Comparison of ENCODE assay signal across 18 cellular contexts in the genomic region with DNA sequence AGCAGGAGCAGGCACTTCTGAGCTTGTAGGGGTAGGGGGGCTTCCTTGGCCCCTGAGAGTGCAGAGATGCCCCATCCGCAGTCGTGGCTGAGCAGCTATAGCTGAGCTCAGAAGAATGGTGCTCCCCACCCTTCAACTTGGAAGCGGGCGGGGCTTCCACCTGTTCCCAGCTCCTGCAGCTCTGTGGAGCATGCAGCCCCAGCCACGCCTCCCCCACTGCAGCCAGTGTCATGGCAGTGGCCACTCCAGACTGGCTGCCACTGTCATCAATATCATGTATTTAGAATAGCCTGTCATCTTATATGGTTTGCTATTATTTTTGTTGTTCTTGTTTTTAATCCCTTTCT.
DNase-seq lines count a peak whose midpoint lies in the region; ATAC-seq, FAIRE-seq and TF ChIP-seq lines count a peak whose summit lies in the region.
"Had no signal": no experiment of that assay in that cellular context is flagged by ENCODE, and none has a peak within 500 bp of the region (broad histone marks: within the 10 kb centered on the region; RNA-seq: fewer than 3 reads in every experiment).

No MANE protein-coding gene starts in this region.

- H3K36me3 Mint-ChIP-seq in H9 (ENCODE audit: insufficient read depth in 1 of 3, low read depth in 3 of 3): peaks cover 0 to 5% (median 0%) of the 10 kb centered on the region in 3 experiments; a peak in 3 of 7 replicates
- H3K36me3 Mint-ChIP-seq: CD14-positive monocyte had no signal

- no peak overlapping the region for H2BK5ac ChIP-seq in H9 (ENCODE audit: insufficient read length, low read length)

- no peaks in the 10 kb centered on the region; a peak in 1 of 5 replicates for H3K9me3 Mint-ChIP-seq in H9

- H3K4me2 ChIP-seq in H9 (ENCODE audit: insufficient read depth, insufficient read length, low read length): no peak overlapping the region

- H4K20me1 ChIP-seq in H9 (ENCODE audit: control insufficient read depth, insufficient read depth, insufficient read length): no peaks in the 10 kb centered on the region

- no peaks in the 10 kb centered on the region for H3K23me2 ChIP-seq in H9 (ENCODE audit: insufficient read length, low read depth, low read length, poor library complexity, severe bottlenecking)

- no peak overlapping the region for H4K5ac ChIP-seq in H9 (ENCODE audit: insufficient read length, low read depth, low read length)

- no peak for TF ChIP-seq CTCF in H9 (conservative IDR thresholded peaks at IDR 0.05)
- TF ChIP-seq CTCF in left lung (IDR thresholded peaks at IDR 0.05): no peak

- H2AK5ac ChIP-seq in H9 (ENCODE audit: insufficient read length, low read length): no peak overlapping the region

- H3K14ac ChIP-seq in H9 (ENCODE audit: insufficient read depth, low read length): no peak overlapping the region

- no peak overlapping the region for H3K4me3 Mint-ChIP-seq in H9
- H3K4me3 Mint-ChIP-seq: CD14-positive monocyte had no signal

- no peak overlapping the region for H2BK12ac ChIP-seq in H9 (ENCODE audit: insufficient read length, low read depth, low read length)

- no peak overlapping the region for H3K27ac Mint-ChIP-seq in H9
- H3K27ac Mint-ChIP-seq: CD14-positive monocyte had no signal

- no peak overlapping the region for H4K8ac ChIP-seq in H9 (replicated peaks; ENCODE audit: insufficient read length, low read depth, low read length)

- no peak overlapping the region for H2AFZ ChIP-seq in H9 (ENCODE audit: low read length)

- H3K9me3 ChIP-seq in H9 (ENCODE audit: control insufficient read depth, low read depth, low read length) (no peaks in the 10 kb centered on the region), left lung (no peaks in the 10 kb centered on the region)
- H3K9me3 ChIP-seq: MG63 had no signal

- no peaks in the 10 kb centered on the region for H3K27me3 Mint-ChIP-seq in H9 (ENCODE audit: low read depth)

- no peak overlapping the region for H3K4me3 ChIP-seq in left lung
- H3K4me3 ChIP-seq: K562, MG63 had no signal

- no peak for ATAC-seq in left lung
- ATAC-seq: K562, SK-N-SH treated with all-trans-retinoic acid at 6 μM for 48 hours had no signal

- TF ChIP-seq POLR2A in H54 (IDR thresholded peaks at IDR 0.05; ENCODE audit: low read depth, low read length): no peak

- H3K79me1 ChIP-seq in H9 (ENCODE audit: insufficient read depth, low read depth, low read length, poor library complexity, severe bottlenecking): no peaks in the 10 kb centered on the region

- no peak overlapping the region for H2BK15ac ChIP-seq in H9 (ENCODE audit: low read depth, low read length)

- no peak overlapping the region for H3K4ac ChIP-seq in H9 (ENCODE audit: low read depth, low read length)

- H3K27ac ChIP-seq in H9 (ENCODE audit: insufficient read length, low read depth, low read length) (no peak overlapping the region), left lung (no peak overlapping the region)
- H3K27ac ChIP-seq: RWPE1 had no signal

- peak; percentile 7 for DNase-seq in activated naive CD4-positive, alpha-beta T cell treated with anti-CD3 and anti-CD28 coated beads, Interleukin-2, amount 50 U/mL, for 16 hours
- no peak for DNase-seq in activated naive CD4-positive, alpha-beta T cell treated with Interleukin-2 at 50 U/mL for 16 hours
- DNase-seq in H9 (peak; percentile 23), left lung (peak; percentile 28 to 47), ureter (ENCODE audit: low spot score) (peak; percentile 41), H54 (ENCODE audit: insufficient read length, low spot score) (no peak), nucleus accumbens (lab: John Stamatoyannopoulos, UW) (no peak)
- DNase-seq: EL; GF-D8; MG63; NCI-H1930; NCI-H748 treated with DMSO at 0.1 percent for 48 hours; NK-92 treated with Interleukin-12 subunit alpha and Interleukin-12 subunit beta, amount 100 ng/mL, for 24 hours had no signal

- no peak overlapping the region for H3T11ph ChIP-seq in H9 (ENCODE audit: low read length)

- WGBS in H9 (ENCODE audit: extremely low coverage, insufficient read length, low lambda C conversion rate): no CpG with 5 or more reads among the region's 5 CpGs

- H3K9ac ChIP-seq in H9 (ENCODE audit: extremely low read depth, insufficient read length, low read length): no peak overlapping the region

- H3K18ac ChIP-seq in H9 (ENCODE audit: insufficient read length, low read depth, low read length): no peak overlapping the region

- H3K4me1 ChIP-seq in H9 (ENCODE audit: insufficient read depth, low read length): no peaks in the 10 kb centered on the region
- no peaks in the 10 kb centered on the region for H3K4me1 ChIP-seq in left lung

- no peak overlapping the region for H3K23ac ChIP-seq in H9 (ENCODE audit: insufficient read length, low read depth, low read length)

- H3K36me3 ChIP-seq in left lung: no peaks in the 10 kb centered on the region
- H3K36me3 ChIP-seq: MG63 had no signal

- no peak overlapping the region for H2BK120ac ChIP-seq in H9 (ENCODE audit: low read depth, low read length, poor library complexity, severe bottlenecking)

- H2BK20ac ChIP-seq in H9 (ENCODE audit: low read depth, low read length, poor library complexity, severe bottlenecking): no peak overlapping the region

- intact Hi-C loops in left lung (cut with DNase I): no loop called here

- peaks cover 5% of the 10 kb centered on the region in 2 experiments; a peak in 3 of 4 replicates for H3K4me1 Mint-ChIP-seq in H9
- H3K4me1 Mint-ChIP-seq: CD14-positive monocyte had no signal

- FAIRE-seq in H54 (lab: Jason Lieb, UNC): no peak
- FAIRE-seq: GM19239, K562 had no signal

- H3K27me3 ChIP-seq in H9 (ENCODE audit: insufficient read depth, low read length): no peaks in the 10 kb centered on the region
- no peaks in the 10 kb centered on the region for H3K27me3 ChIP-seq in left lung
- H3K27me3 ChIP-seq: MG63 had no signal

- no peak overlapping the region for H4K91ac ChIP-seq in H9 (ENCODE audit: insufficient read length, low read depth, low read length)

- no peaks in the 10 kb centered on the region for H3K79me2 ChIP-seq in H9 (ENCODE audit: insufficient read depth, low read length)

- no peak overlapping the region for H3K56ac ChIP-seq in H9 (ENCODE audit: insufficient read length, low read depth, low read length)

Comparison
In these comparisons a context has a peak if more than half of its experiments do, and no peak if none do; other contexts are left out.
1. DNase-seq: peak in activated naive CD4-positive, alpha-beta T cell treated with anti-CD3 and anti-CD28 coated beads, Interleukin-2, amount 50 U/mL, for 16 hours (single experiment), H9 (single experiment), left lung (2 of 2) and ureter (single experiment); none in activated naive CD4-positive, alpha-beta T cell treated with Interleukin-2 at 50 U/mL for 16 hours (single experiment), H54 (single experiment) and nucleus accumbens (0 of 56).